Comparison of ENCODE assay signal across 17 cellular contexts in genomic region chr19:38846097-38846496, GRCh38. TPM values are rescaled to one million over a fixed set of nuclear protein-coding genes. Genes with fewer than 3 reads are reported as not detected.
DNase-seq lines count a peak whose midpoint lies in the region; ATAC-seq, FAIRE-seq and TF ChIP-seq lines count a peak whose summit lies in the region.
"Had no signal": no experiment of that assay in that cellular context is flagged by ENCODE, and none has a peak within 500 bp of the region (broad histone marks: within the 10 kb centered on the region; RNA-seq: fewer than 3 reads in every experiment).

No MANE protein-coding gene starts in this region.

- TF ChIP-seq RAD21 in HepG2 (CRISPR knock-in tag; IDR thresholded peaks at IDR 0.05): no peak

- peaks cover 74 to 78% of the 10 kb centered on the region in 2 donors for H3K36me3 Mint-ChIP-seq in activated naive CD4-positive, alpha-beta T cell treated with anti-CD3 and anti-CD28 coated beads, Interleukin-2, amount 50 U/mL, for 72 hours
- H3K36me3 Mint-ChIP-seq in WTC11: peaks cover 78% of the 10 kb centered on the region
- peaks cover 56% of the 10 kb centered on the region for H3K36me3 Mint-ChIP-seq in type B pancreatic cell

- no peak for TF ChIP-seq POLR2A in HepG2 (IDR thresholded peaks at IDR 0.05; ENCODE audit: insufficient read depth in 1 of 2, low read depth in 2 of 2, low read length in 2 of 2)

- 95% methylated on average over 2 of the region's 2 CpGs for WGBS in HepG2 (ENCODE audit: low lambda C conversion rate)

- H3K4me3 Mint-ChIP-seq in WTC11: no peak overlapping the region
- peak overlapping the region; percentile 22 for H3K4me3 Mint-ChIP-seq in type B pancreatic cell

- TF ChIP-seq CTCF in WTC11 (IDR thresholded peaks at IDR 0.05) (no peak), HepG2 (CRISPR knock-in tag; IDR thresholded peaks at IDR 0.05) (no peak), type B pancreatic cell (conservative IDR thresholded peaks at IDR 0.05) (no peak)

- H3K36me3 ChIP-seq in HepG2 (replicated peaks in 1 of 2; ENCODE audit: control insufficient read depth in 1 of 2, insufficient read depth in 2 of 2, low read length in 2 of 2): peaks cover 45 to 68% of the 10 kb centered on the region in 2 experiments

- no peaks in the 10 kb centered on the region for H3K9me3 Mint-ChIP-seq in activated naive CD4-positive, alpha-beta T cell treated with anti-CD3 and anti-CD28 coated beads, Interleukin-2, amount 50 U/mL, for 72 hours
- H3K9me3 Mint-ChIP-seq in WTC11 (no peaks in the 10 kb centered on the region), type B pancreatic cell (no peaks in the 10 kb centered on the region)
- H3K9me3 Mint-ChIP-seq: T-helper 1 cell treated with Interleukin-12 subunit alpha and Interleukin-12 subunit beta and Interleukin-4 antibody, amounts not matched to agents 30 μg/mL and 1 μg/mL, for 36 hours had no signal

- no TSS peak for BruUV-seq in HepG2 (replicated peaks; lab: Mats Ljungman, UMichigan)

- H3K27me3 Mint-ChIP-seq in WTC11 (ENCODE audit: low read depth): no peaks in the 10 kb centered on the region; the same call in 1 of the 2 replicates
- H3K27me3 Mint-ChIP-seq in type B pancreatic cell: no peaks in the 10 kb centered on the region

- TF ChIP-seq EP300 in HepG2 (IDR thresholded peaks at IDR 0.05; ENCODE audit: low read depth in 2 of 2, low read length in 2 of 2) (no peak), HepG2 (CRISPR knock-in tag; IDR thresholded peaks at IDR 0.05; ENCODE audit: borderline replicate concordance) (no peak)

- no peak for ATAC-seq in activated naive CD4-positive, alpha-beta T cell treated with anti-CD3 and anti-CD28 coated beads, Interleukin-2, amount 50 U/mL, for 72 hours
- ATAC-seq in WTC11 (no peak), HepG2 (no peak), HG02840 (IDR thresholded peaks at IDR 0.05; ENCODE audit: low FRiP score, unreplicated experiment) (no peak)
- ATAC-seq: foreskin keratinocyte had no signal

- no peak overlapping the region for H2AFZ ChIP-seq in HepG2 (ENCODE audit: low read length)

- no peak overlapping the region for H3K4me3 ChIP-seq in HepG2 (replicated peaks in 1 of 3; ENCODE audit: insufficient read depth in 1 of 3, low read depth in 2 of 3, low read length in 3 of 3)

- no peaks in the 10 kb centered on the region for H3K9me3 ChIP-seq in HepG2 (ENCODE audit: low read length)

- peaks cover 31% of the 10 kb centered on the region for H3K4me1 Mint-ChIP-seq in WTC11
- peaks cover 11% of the 10 kb centered on the region for H3K4me1 Mint-ChIP-seq in type B pancreatic cell (ENCODE audit: unreplicated experiment)

- CTCF ChIA-PET in WTC11 (lab: Charles Lee) (interaction anchor here (1.4 kb wide), 1 partner anchor 77 kb away, joined by 5 read pairs; no protein-coding TSS in a partner anchor), HepG2 (lab: Yijun Ruan, JAX; ENCODE audit: low intra/inter-chr PET ratio, low total read pairs) (no interaction called here)

- H3K27ac ChIP-seq in HepG2 (ENCODE audit: extremely low read length, insufficient read depth, low read length): no peak overlapping the region
- H3K27ac ChIP-seq: foreskin keratinocyte had no signal

- peaks cover 84% of the 10 kb centered on the region for H3K4me1 ChIP-seq in HepG2 (ENCODE audit: insufficient read depth, low read length)
- H3K4me1 ChIP-seq: foreskin keratinocyte had no signal

- no peaks in the 10 kb centered on the region; a peak in 1 of 5 replicates for H3K27me3 ChIP-seq in HepG2 (ENCODE audit: control insufficient read depth in 1 of 2, insufficient read depth in 2 of 2, low read length in 2 of 2)
- H3K27me3 ChIP-seq: foreskin keratinocyte had no signal

- H4K20me1 ChIP-seq in HepG2 (ENCODE audit: insufficient read depth, low read length): peaks cover 60% of the 10 kb centered on the region

- intact Hi-C loops in HepG2 (cut with micrococcal nuclease; ENCODE audit: unreplicated experiment): no loop called here

- DNase-seq in activated naive CD4-positive, alpha-beta T cell treated with anti-CD3 and anti-CD28 coated beads, Interleukin-2, amount 50 U/mL, for 72 hours (ENCODE audit: low spot score in 2 of 2): no peak
- DNase-seq in activated naive CD4-positive, alpha-beta T cell (lab: John Stamatoyannopoulos, UW): no peak
- DNase-seq in WTC11 (ENCODE audit: low spot score) (no peak), HepG2 (ENCODE audit: low spot score) (no peak), type B pancreatic cell (ENCODE audit: extremely low spot score, unreplicated experiment) (no peak), GM19240 (ENCODE audit: insufficient read length, low spot score) (no peak), Ammon's horn (ENCODE audit: low spot score) (no peak)
- DNase-seq: activated CD4-positive, alpha-beta T cell treated with anti-CD3 and anti-CD28 coated beads for 1 hour; activated gamma-delta T cell; effector CD8-positive, alpha-beta T cell; foreskin keratinocyte; NCI-H187 treated with DMSO at 0.1 percent for 48 hours; NCI-H774; RPMI8226 had no signal

- H3K9ac ChIP-seq in HepG2 (ENCODE audit: insufficient read depth, low read depth, low read length): no peak overlapping the region

- no peak for FAIRE-seq in HepG2 (lab: Jason Lieb, UNC)

- H3K27ac Mint-ChIP-seq in activated naive CD4-positive, alpha-beta T cell treated with anti-CD3 and anti-CD28 coated beads, Interleukin-2, amount 50 U/mL, for 72 hours: peak overlapping the region; percentile 61 to 95
- H3K27ac Mint-ChIP-seq in WTC11 (peak overlapping the region; percentile 72), type B pancreatic cell (peak overlapping the region; percentile 58)

- in situ Hi-C loops in HepG2 (cut with HindIII; ENCODE audit: extremely low pct_ligation_motif_present, low pct_unique_long_range_greater_than_20kb): no loop called here

- no peak overlapping the region for H3K4me2 ChIP-seq in HepG2 (ENCODE audit: low read depth, low read length)

- POLR2A ChIA-PET in WTC11 (lab: Charles Lee) (no interaction called here), HepG2 (lab: Yijun Ruan, JAX) (interaction anchor here (1.1 to 9.1 kb wide), 2 partner anchors 8 to 13 kb away, joined by 6 to 148 read pairs; partner anchors contain the start of gene ECH1)

- H3K79me2 ChIP-seq in HepG2 (ENCODE audit: insufficient read depth, low read length): peaks cover 68% of the 10 kb centered on the region

RNA-seq across cellular contexts. Expression of gene HNRNPL, which starts 3.7 kb away (rescaled TPM):
- 100 to 1,000 TPM; 658 to 720 TPM for total RNA-seq in activated naive CD4-positive, alpha-beta T cell treated with anti-CD3 and anti-CD28 coated beads, Interleukin-2, amount 50 U/mL, for 72 hours
- total RNA-seq in WTC11 (2021) (680 to 779 TPM (median 683 TPM) in 3 replicates), HepG2 (2016; rRNA removed; fragmentation: Illumina TruSeq; extraction: Trizol) (270 and 278 TPM in 2 replicates), type B pancreatic cell (ENCODE audit: low replicate concordance) (338 and 451 TPM in 2 replicates)
- 44.9 and 50.3 TPM in 2 replicates for total RNA-seq in HepG2 (2016; cell fraction: cytosol; rRNA removed; fragmentation: Illumina TruSeq; extraction: Trizol; ENCODE audit: low read depth)
- 247 and 303 TPM in 2 replicates for total RNA-seq in HepG2 (2016; cell fraction: insoluble cytoplasmic fraction; rRNA removed; fragmentation: Illumina TruSeq; extraction: Trizol)
- 97.2 and 106 TPM in 2 replicates for total RNA-seq in HepG2 (2016; cell fraction: membrane; rRNA removed; fragmentation: Illumina TruSeq; extraction: Trizol)
- total RNA-seq in HepG2 (2016; cell fraction: nucleus; rRNA removed; fragmentation: Illumina TruSeq; extraction: Trizol): 191 and 201 TPM in 2 replicates
- polyA plus RNA-seq in HepG2 (2011; rRNA removed): 148 and 156 TPM in 2 replicates
- 89.9 and 92.3 TPM in 2 replicates for polyA plus RNA-seq in HepG2 (2011; cell fraction: cytosol; rRNA removed)
- 184 and 197 TPM in 2 replicates for polyA plus RNA-seq in HepG2 (2011; cell fraction: nucleus; rRNA removed)
- 166 and 314 TPM in 2 replicates for polyA plus RNA-seq in HepG2 (2012)
- 36.1 and 37.5 TPM in 2 replicates for polyA plus RNA-seq in HepG2 (2016; cell fraction: cytosol; fragmentation: Illumina TruSeq; extraction: Trizol; ENCODE audit: low read depth)
- 257 and 357 TPM in 2 replicates for polyA plus RNA-seq in HepG2 (2016; cell fraction: insoluble cytoplasmic fraction; fragmentation: Illumina TruSeq; extraction: Trizol; ENCODE audit: low read depth)
- 76.7 and 82.5 TPM in 2 replicates for polyA plus RNA-seq in HepG2 (2016; cell fraction: membrane; fragmentation: Illumina TruSeq; extraction: Trizol; ENCODE audit: low read depth)
- polyA plus RNA-seq in HepG2 (2016; cell fraction: nucleus; fragmentation: Illumina TruSeq; extraction: Trizol; ENCODE audit: insufficient read depth, low read depth): 372 and 405 TPM in 2 replicates
- polyA minus RNA-seq in HepG2 (2011; rRNA and poly(A)+ RNA removed; ENCODE audit: low replicate concordance): 218 and 315 TPM in 2 replicates
- polyA minus RNA-seq in HepG2 (2011; cell fraction: cytosol; rRNA and poly(A)+ RNA removed): 121 and 131 TPM in 2 replicates
- polyA minus RNA-seq in HepG2 (2011; cell fraction: nucleus; rRNA and poly(A)+ RNA removed): 131 and 151 TPM in 2 replicates

RNA-seq across cellular contexts. Expression of gene ECH1, which starts 14.5 kb away (rescaled TPM):
- total RNA-seq in activated naive CD4-positive, alpha-beta T cell treated with anti-CD3 and anti-CD28 coated beads, Interleukin-2, amount 50 U/mL, for 72 hours: 100 to 1,000 TPM; 129 to 170 TPM
- total RNA-seq in WTC11 (2021): 139 to 162 TPM (median 161 TPM) in 3 replicates
- 45.4 and 54.8 TPM in 2 replicates for total RNA-seq in HepG2 (2016; rRNA removed; fragmentation: Illumina TruSeq; extraction: Trizol)
- total RNA-seq in HepG2 (2016; cell fraction: cytosol; rRNA removed; fragmentation: Illumina TruSeq; extraction: Trizol; ENCODE audit: low read depth): 17.9 and 23.1 TPM in 2 replicates
- total RNA-seq in HepG2 (2016; cell fraction: insoluble cytoplasmic fraction; rRNA removed; fragmentation: Illumina TruSeq; extraction: Trizol): 41.2 and 57.4 TPM in 2 replicates
- 15.1 and 19.6 TPM in 2 replicates for total RNA-seq in HepG2 (2016; cell fraction: membrane; rRNA removed; fragmentation: Illumina TruSeq; extraction: Trizol)
- 31.4 and 37.2 TPM in 2 replicates for total RNA-seq in HepG2 (2016; cell fraction: nucleus; rRNA removed; fragmentation: Illumina TruSeq; extraction: Trizol)
- polyA plus RNA-seq in HepG2 (2011; rRNA removed): 198 and 277 TPM in 2 replicates
- polyA plus RNA-seq in HepG2 (2011; cell fraction: cytosol; rRNA removed): 180 and 200 TPM in 2 replicates
- polyA plus RNA-seq in HepG2 (2011; cell fraction: nucleus; rRNA removed): 123 and 139 TPM in 2 replicates
- 231 and 273 TPM in 2 replicates for polyA plus RNA-seq in HepG2 (2012)
- polyA plus RNA-seq in HepG2 (2016; cell fraction: cytosol; fragmentation: Illumina TruSeq; extraction: Trizol; ENCODE audit: low read depth): 49.8 and 49.9 TPM in 2 replicates
- polyA plus RNA-seq in HepG2 (2016; cell fraction: insoluble cytoplasmic fraction; fragmentation: Illumina TruSeq; extraction: Trizol; ENCODE audit: low read depth): 244 and 262 TPM in 2 replicates
- 43.5 and 46.5 TPM in 2 replicates for polyA plus RNA-seq in HepG2 (2016; cell fraction: membrane; fragmentation: Illumina TruSeq; extraction: Trizol; ENCODE audit: low read depth)
- 142 and 151 TPM in 2 replicates for polyA plus RNA-seq in HepG2 (2016; cell fraction: nucleus; fragmentation: Illumina TruSeq; extraction: Trizol; ENCODE audit: insufficient read depth, low read depth)
- 119 and 143 TPM in 2 replicates for polyA minus RNA-seq in HepG2 (2011; rRNA and poly(A)+ RNA removed; ENCODE audit: low replicate concordance)
- polyA minus RNA-seq in HepG2 (2011; cell fraction: cytosol; rRNA and poly(A)+ RNA removed): 74.8 and 77.1 TPM in 2 replicates
- 30.3 and 39.7 TPM in 2 replicates for polyA minus RNA-seq in HepG2 (2011; cell fraction: nucleus; rRNA and poly(A)+ RNA removed)
- total RNA-seq in type B pancreatic cell (ENCODE audit: low replicate concordance): 134 and 142 TPM in 2 replicates

RNA-seq across cellular contexts. Expression of gene RINL, which starts 32.0 kb away (rescaled TPM):
- 100 to 1,000 TPM; 105 to 137 TPM for total RNA-seq in activated naive CD4-positive, alpha-beta T cell treated with anti-CD3 and anti-CD28 coated beads, Interleukin-2, amount 50 U/mL, for 72 hours
- total RNA-seq in WTC11 (2021) (12.6 to 14.6 TPM (median 14.5 TPM) in 3 replicates), HepG2 (2016; rRNA removed; fragmentation: Illumina TruSeq; extraction: Trizol) (10.3 and 11.4 TPM in 2 replicates), type B pancreatic cell (ENCODE audit: low replicate concordance) (1.7 and 3.4 TPM in 2 replicates)
- 4.4 and 4.8 TPM in 2 replicates for total RNA-seq in HepG2 (2016; cell fraction: cytosol; rRNA removed; fragmentation: Illumina TruSeq; extraction: Trizol; ENCODE audit: low read depth)
- total RNA-seq in HepG2 (2016; cell fraction: insoluble cytoplasmic fraction; rRNA removed; fragmentation: Illumina TruSeq; extraction: Trizol): 11.9 and 12.4 TPM in 2 replicates
- 8.3 and 11.2 TPM in 2 replicates for total RNA-seq in HepG2 (2016; cell fraction: membrane; rRNA removed; fragmentation: Illumina TruSeq; extraction: Trizol)
- 5.0 and 8.7 TPM in 2 replicates for total RNA-seq in HepG2 (2016; cell fraction: nucleus; rRNA removed; fragmentation: Illumina TruSeq; extraction: Trizol)
- 18.0 and 18.5 TPM in 2 replicates for polyA plus RNA-seq in HepG2 (2011; rRNA removed)
- polyA plus RNA-seq in HepG2 (2011; cell fraction: cytosol; rRNA removed): 13.8 and 14.5 TPM in 2 replicates
- 23.0 and 23.9 TPM in 2 replicates for polyA plus RNA-seq in HepG2 (2011; cell fraction: nucleus; rRNA removed)
- polyA plus RNA-seq in HepG2 (2012): 8.6 and 10.2 TPM in 2 replicates
- polyA plus RNA-seq in HepG2 (2016; cell fraction: cytosol; fragmentation: Illumina TruSeq; extraction: Trizol; ENCODE audit: low read depth): 2.4 and 2.6 TPM in 2 replicates
- polyA plus RNA-seq in HepG2 (2016; cell fraction: insoluble cytoplasmic fraction; fragmentation: Illumina TruSeq; extraction: Trizol; ENCODE audit: low read depth): 9.1 and 12.2 TPM in 2 replicates
- polyA plus RNA-seq in HepG2 (2016; cell fraction: membrane; fragmentation: Illumina TruSeq; extraction: Trizol; ENCODE audit: low read depth): 5.3 and 6.5 TPM in 2 replicates
- 12.7 and 15.7 TPM in 2 replicates for polyA plus RNA-seq in HepG2 (2016; cell fraction: nucleus; fragmentation: Illumina TruSeq; extraction: Trizol; ENCODE audit: insufficient read depth, low read depth)
- 3.7 and 14.6 TPM in 2 replicates for polyA minus RNA-seq in HepG2 (2011; rRNA and poly(A)+ RNA removed; ENCODE audit: low replicate concordance)
- polyA minus RNA-seq in HepG2 (2011; cell fraction: cytosol; rRNA and poly(A)+ RNA removed): 5.7 and 7.2 TPM in 2 replicates
- 9.9 and 10.7 TPM in 2 replicates for polyA minus RNA-seq in HepG2 (2011; cell fraction: nucleus; rRNA and poly(A)+ RNA removed)

RNA-seq across cellular contexts. Expression of gene LGALS4, which starts 33.4 kb away (rescaled TPM):
- under 1 TPM; 0.59 to 0.66 TPM for total RNA-seq in activated naive CD4-positive, alpha-beta T cell treated with anti-CD3 and anti-CD28 coated beads, Interleukin-2, amount 50 U/mL, for 72 hours
- 1.1 to 1.5 TPM (median 1.4 TPM) in 3 replicates for total RNA-seq in WTC11 (2021)
- total RNA-seq in HepG2 (2016; rRNA removed; fragmentation: Illumina TruSeq; extraction: Trizol): 0.24 and 0.32 TPM in 2 replicates
- total RNA-seq in HepG2 (2016; cell fraction: cytosol; rRNA removed; fragmentation: Illumina TruSeq; extraction: Trizol; ENCODE audit: low read depth): not detected in 2 replicates
- total RNA-seq in HepG2 (2016; cell fraction: insoluble cytoplasmic fraction; rRNA removed; fragmentation: Illumina TruSeq; extraction: Trizol): 0.39 TPM in 1 of 2 replicates, not detected in the other
- 0.31 TPM in 1 of 2 replicates, not detected in the other for total RNA-seq in HepG2 (2016; cell fraction: membrane; rRNA removed; fragmentation: Illumina TruSeq; extraction: Trizol)
- total RNA-seq in HepG2 (2016; cell fraction: nucleus; rRNA removed; fragmentation: Illumina TruSeq; extraction: Trizol): 0.28 and 0.41 TPM in 2 replicates
- 0.48 and 0.71 TPM in 2 replicates for polyA plus RNA-seq in HepG2 (2011; rRNA removed)
- polyA plus RNA-seq in HepG2 (2011; cell fraction: cytosol; rRNA removed): 0.26 and 0.30 TPM in 2 replicates
- 2.4 and 2.9 TPM in 2 replicates for polyA plus RNA-seq in HepG2 (2011; cell fraction: nucleus; rRNA removed)
- polyA plus RNA-seq in HepG2 (2012): 0.59 and 0.87 TPM in 2 replicates
- polyA plus RNA-seq in HepG2 (2016; cell fraction: cytosol; fragmentation: Illumina TruSeq; extraction: Trizol; ENCODE audit: low read depth): 0.17 TPM in 1 of 2 replicates, not detected in the other
- not detected in 2 replicates for polyA plus RNA-seq in HepG2 (2016; cell fraction: insoluble cytoplasmic fraction; fragmentation: Illumina TruSeq; extraction: Trizol; ENCODE audit: low read depth)
- 0.26 TPM in 1 of 2 replicates, not detected in the other for polyA plus RNA-seq in HepG2 (2016; cell fraction: membrane; fragmentation: Illumina TruSeq; extraction: Trizol; ENCODE audit: low read depth)
- 2.4 TPM in 1 of 2 replicates, not detected in the other for polyA plus RNA-seq in HepG2 (2016; cell fraction: nucleus; fragmentation: Illumina TruSeq; extraction: Trizol; ENCODE audit: insufficient read depth, low read depth)
- polyA minus RNA-seq in HepG2 (2011; rRNA and poly(A)+ RNA removed; ENCODE audit: low replicate concordance): 0.42 and 0.68 TPM in 2 replicates
- not detected in 2 replicates for polyA minus RNA-seq in HepG2 (2011; cell fraction: cytosol; rRNA and poly(A)+ RNA removed)
- 0.90 and 3.0 TPM in 2 replicates for polyA minus RNA-seq in HepG2 (2011; cell fraction: nucleus; rRNA and poly(A)+ RNA removed)
- 33.4 and 104 TPM in 2 replicates for total RNA-seq in type B pancreatic cell (ENCODE audit: low replicate concordance)
- total RNA-seq: foreskin keratinocyte, lung microvascular endothelial cell had no signal

RNA-seq across cellular contexts. Expression of gene SIRT2, which starts 53.3 kb away (rescaled TPM):
- 10 to 100 TPM; 31.5 to 46.0 TPM for total RNA-seq in activated naive CD4-positive, alpha-beta T cell treated with anti-CD3 and anti-CD28 coated beads, Interleukin-2, amount 50 U/mL, for 72 hours
- total RNA-seq in WTC11 (2021): 9.5 to 10.7 TPM (median 10.2 TPM) in 3 replicates
- total RNA-seq in HepG2 (2016; rRNA removed; fragmentation: Illumina TruSeq; extraction: Trizol): 20.3 and 22.3 TPM in 2 replicates
- total RNA-seq in HepG2 (2016; cell fraction: cytosol; rRNA removed; fragmentation: Illumina TruSeq; extraction: Trizol; ENCODE audit: low read depth): 14.3 and 15.2 TPM in 2 replicates
- total RNA-seq in HepG2 (2016; cell fraction: insoluble cytoplasmic fraction; rRNA removed; fragmentation: Illumina TruSeq; extraction: Trizol): 18.1 and 20.6 TPM in 2 replicates
- total RNA-seq in HepG2 (2016; cell fraction: membrane; rRNA removed; fragmentation: Illumina TruSeq; extraction: Trizol): 24.1 and 28.8 TPM in 2 replicates
- 10.5 and 13.7 TPM in 2 replicates for total RNA-seq in HepG2 (2016; cell fraction: nucleus; rRNA removed; fragmentation: Illumina TruSeq; extraction: Trizol)
- polyA plus RNA-seq in HepG2 (2011; rRNA removed): 26.1 and 32.6 TPM in 2 replicates
- polyA plus RNA-seq in HepG2 (2011; cell fraction: cytosol; rRNA removed): 20.9 and 26.0 TPM in 2 replicates
- polyA plus RNA-seq in HepG2 (2011; cell fraction: nucleus; rRNA removed): 54.3 and 54.9 TPM in 2 replicates
- polyA plus RNA-seq in HepG2 (2012): 17.1 and 18.5 TPM in 2 replicates
- 19.1 and 22.5 TPM in 2 replicates for polyA plus RNA-seq in HepG2 (2016; cell fraction: cytosol; fragmentation: Illumina TruSeq; extraction: Trizol; ENCODE audit: low read depth)
- polyA plus RNA-seq in HepG2 (2016; cell fraction: insoluble cytoplasmic fraction; fragmentation: Illumina TruSeq; extraction: Trizol; ENCODE audit: low read depth): 21.0 and 27.0 TPM in 2 replicates
- polyA plus RNA-seq in HepG2 (2016; cell fraction: membrane; fragmentation: Illumina TruSeq; extraction: Trizol; ENCODE audit: low read depth): 29.2 and 29.4 TPM in 2 replicates
- 29.4 and 29.5 TPM in 2 replicates for polyA plus RNA-seq in HepG2 (2016; cell fraction: nucleus; fragmentation: Illumina TruSeq; extraction: Trizol; ENCODE audit: insufficient read depth, low read depth)
- polyA minus RNA-seq in HepG2 (2011; rRNA and poly(A)+ RNA removed; ENCODE audit: low replicate concordance): 15.5 and 28.6 TPM in 2 replicates
- polyA minus RNA-seq in HepG2 (2011; cell fraction: cytosol; rRNA and poly(A)+ RNA removed): 12.0 and 12.7 TPM in 2 replicates
- 10.3 and 11.2 TPM in 2 replicates for polyA minus RNA-seq in HepG2 (2011; cell fraction: nucleus; rRNA and poly(A)+ RNA removed)
- 43.7 and 46.0 TPM in 2 replicates for total RNA-seq in type B pancreatic cell (ENCODE audit: low replicate concordance)
